In genomic region chr7:132276986-132277716, GRCh38 we compare ENCODE assay signal across 15 cellular contexts.
DNase-seq lines count a peak whose midpoint lies in the region; ATAC-seq and TF ChIP-seq lines count a peak whose summit lies in the region.
"Had no signal": no experiment of that assay in that cellular context is flagged by ENCODE, and none has a peak within 500 bp of the region (broad histone marks: within the 10 kb centered on the region; RNA-seq: fewer than 3 reads in every experiment).

No MANE protein-coding gene starts in this region.

- H3K27ac ChIP-seq in breast epithelium (no peak overlapping the region), gastroesophageal sphincter (no peak overlapping the region)
- H3K27ac ChIP-seq: prostate gland, SJSA1 had no signal

- H3K9me3 ChIP-seq in breast epithelium (no peaks in the 10 kb centered on the region), gastroesophageal sphincter (no peaks in the 10 kb centered on the region)
- H3K9me3 ChIP-seq: prostate gland, SJSA1 had no signal

- H3K27me3 ChIP-seq in breast epithelium (no peaks in the 10 kb centered on the region), gastroesophageal sphincter (no peaks in the 10 kb centered on the region)
- H3K27me3 ChIP-seq: SJSA1 had no signal

- peaks cover 8% of the 10 kb centered on the region for H3K9me3 Mint-ChIP-seq in MCF 10A (ENCODE audit: unreplicated experiment)
- H3K9me3 Mint-ChIP-seq in stimulated activated naive B cell treated with anti-CD40 and anti-IgM and Interleukin-4, amounts not matched to agents 10 μg/mL and 1 μg/mL and 100 μg/mL, for 72 hours = no peaks in the 10 kb centered on the region
- H3K9me3 Mint-ChIP-seq: activated naive CD4-positive, alpha-beta T cell treated with anti-CD3 and anti-CD28 coated beads for 36 hours; brain had no signal

- no peak for TF ChIP-seq EP300 in gastroesophageal sphincter (IDR thresholded peaks at IDR 0.05)

- CTCF ChIA-PET in MCF 10A (lab: Yijun Ruan, JAX) = no interaction called here

- H3K4me1 Mint-ChIP-seq in MCF 10A (ENCODE audit: insufficient read depth, unreplicated experiment) = no peaks in the 10 kb centered on the region
- H3K4me1 Mint-ChIP-seq in stimulated activated naive B cell treated with anti-CD40 and anti-IgM and Interleukin-4, amounts not matched to agents 10 μg/mL and 1 μg/mL and 100 μg/mL, for 72 hours = no peaks in the 10 kb centered on the region

- no peak overlapping the region for H3K4me3 Mint-ChIP-seq in MCF 10A (ENCODE audit: unreplicated experiment)
- no peak overlapping the region for H3K4me3 Mint-ChIP-seq in stimulated activated naive B cell treated with anti-CD40 and anti-IgM and Interleukin-4, amounts not matched to agents 10 μg/mL and 1 μg/mL and 100 μg/mL, for 72 hours
- H3K4me3 Mint-ChIP-seq: activated naive CD4-positive, alpha-beta T cell treated with anti-CD3 and anti-CD28 coated beads for 36 hours had no signal

- no peak for ATAC-seq in gastroesophageal sphincter
- no peak for ATAC-seq in stimulated activated naive B cell treated with anti-CD40 and anti-IgM and Interleukin-4, amounts not matched to agents 10 μg/mL and 1 μg/mL and 100 μg/mL, for 72 hours (replicated peaks)

- 27 to 31% methylated on average over 5 of the region's 5 CpGs for WGBS in gastroesophageal sphincter (ENCODE audit: low coverage in 1 of 2), 2 donors

- no peaks in the 10 kb centered on the region for H3K27me3 Mint-ChIP-seq in MCF 10A (ENCODE audit: insufficient read depth, unreplicated experiment)
- H3K27me3 Mint-ChIP-seq in stimulated activated naive B cell treated with anti-CD40 and anti-IgM and Interleukin-4, amounts not matched to agents 10 μg/mL and 1 μg/mL and 100 μg/mL, for 72 hours = peaks cover 0 to 4% of the 10 kb centered on the region in 2 donors

- TF ChIP-seq POLR2A in breast epithelium (IDR thresholded peaks at IDR 0.05) (no peak), gastroesophageal sphincter (IDR thresholded peaks at IDR 0.05) (no peak)

- POLR2A ChIA-PET in MCF 10A (lab: Yijun Ruan, JAX) = no interaction called here

- TF ChIP-seq CTCF in MCF 10A (IDR thresholded peaks at IDR 0.05; ENCODE audit: unreplicated experiment) (no peak), breast epithelium (IDR thresholded peaks at IDR 0.05) (no peak), epithelial cell of esophagus (IDR thresholded peaks at IDR 0.05; ENCODE audit: insufficient read depth, low read depth, low read length, missing control alignments) (no peak), gastroesophageal sphincter (IDR thresholded peaks at IDR 0.05) (no peak)

- no peak overlapping the region for H3K27ac Mint-ChIP-seq in MCF 10A (ENCODE audit: low read depth, unreplicated experiment)
- no peak overlapping the region for H3K27ac Mint-ChIP-seq in stimulated activated naive B cell treated with anti-CD40 and anti-IgM and Interleukin-4, amounts not matched to agents 10 μg/mL and 1 μg/mL and 100 μg/mL, for 72 hours
- H3K27ac Mint-ChIP-seq: activated naive CD4-positive, alpha-beta T cell treated with anti-CD3 and anti-CD28 coated beads for 36 hours had no signal

- intact Hi-C loops in MCF 10A (cut with micrococcal nuclease) (no loop called here), breast epithelium (cut with DNase I; ENCODE audit: low total_unique reads) (no loop called here)

- H3K4me1 ChIP-seq in breast epithelium (no peaks in the 10 kb centered on the region), gastroesophageal sphincter (peaks cover 0 to 19% (median 0%) of the 10 kb centered on the region in 3 donors)
- H3K4me1 ChIP-seq: prostate gland, SJSA1 had no signal

- H3K4me3 ChIP-seq in breast epithelium = no peak overlapping the region
- H3K4me3 ChIP-seq in epithelial cell of esophagus (ENCODE audit: low read length) = no peak overlapping the region
- H3K4me3 ChIP-seq in gastroesophageal sphincter = no peak overlapping the region
- H3K4me3 ChIP-seq: prostate gland, SJSA1 had no signal

- BruUV-seq in MCF 10A (replicated peaks; lab: Mats Ljungman, UMichigan) = no TSS peak

- peak; percentile 37 for DNase-seq in MCF 10A (ENCODE audit: unreplicated experiment)
- DNase-seq in breast epithelium (ENCODE audit: low spot score in 2 of 2) = no peak
- DNase-seq in NCI-H524 (lab: John Stamatoyannopoulos, UW) = peak; percentile 87 to 96
- DNase-seq in epithelial cell of esophagus (ENCODE audit: low read depth) = peak; percentile 29
- DNase-seq in stromal cell of bone marrow (ENCODE audit: low read depth) = peak; percentile 20
- DNase-seq in NCI-H128 (lab: John Stamatoyannopoulos, UW; ENCODE audit: unreplicated experiment) = no peak
- DNase-seq in stimulated activated naive B cell treated with anti-CD40 and anti-IgM and Interleukin-4, amounts not matched to agents 10 μg/mL and 1 μg/mL and 100 μg/mL, for 72 hours = no peak
- DNase-seq: activated naive CD4-positive, alpha-beta T cell treated with anti-CD3 and anti-CD28 coated beads for 36 hours; effector CD8-positive, alpha-beta T cell; NCI-H1417 treated with DMSO at 0.1 percent for 48 hours; NCI-H774 had no signal

- H3K36me3 Mint-ChIP-seq in MCF 10A (ENCODE audit: insufficient read depth, unreplicated experiment) = peaks cover 7% of the 10 kb centered on the region
- H3K36me3 Mint-ChIP-seq in stimulated activated naive B cell treated with anti-CD40 and anti-IgM and Interleukin-4, amounts not matched to agents 10 μg/mL and 1 μg/mL and 100 μg/mL, for 72 hours = no peaks in the 10 kb centered on the region
- H3K36me3 Mint-ChIP-seq: brain had no signal

- H3K36me3 ChIP-seq in breast epithelium (no peaks in the 10 kb centered on the region), gastroesophageal sphincter (no peaks in the 10 kb centered on the region)
- H3K36me3 ChIP-seq: prostate gland, SJSA1 had no signal

Comparison
In these comparisons a context has a peak if more than half of its experiments do, and no peak if none do; other contexts are left out.
1. DNase-seq: peak in MCF 10A (single experiment), NCI-H524 (2 of 2), epithelial cell of esophagus (single experiment) and stromal cell of bone marrow (single experiment); none in breast epithelium (0 of 2), NCI-H128 (single experiment) and stimulated activated naive B cell treated with anti-CD40 and anti-IgM and Interleukin-4, amounts not matched to agents 10 μg/mL and 1 μg/mL and 100 μg/mL, for 72 hours (single experiment).